Comparison of ENCODE assay signal across 12 cellular contexts in the genomic region with DNA sequence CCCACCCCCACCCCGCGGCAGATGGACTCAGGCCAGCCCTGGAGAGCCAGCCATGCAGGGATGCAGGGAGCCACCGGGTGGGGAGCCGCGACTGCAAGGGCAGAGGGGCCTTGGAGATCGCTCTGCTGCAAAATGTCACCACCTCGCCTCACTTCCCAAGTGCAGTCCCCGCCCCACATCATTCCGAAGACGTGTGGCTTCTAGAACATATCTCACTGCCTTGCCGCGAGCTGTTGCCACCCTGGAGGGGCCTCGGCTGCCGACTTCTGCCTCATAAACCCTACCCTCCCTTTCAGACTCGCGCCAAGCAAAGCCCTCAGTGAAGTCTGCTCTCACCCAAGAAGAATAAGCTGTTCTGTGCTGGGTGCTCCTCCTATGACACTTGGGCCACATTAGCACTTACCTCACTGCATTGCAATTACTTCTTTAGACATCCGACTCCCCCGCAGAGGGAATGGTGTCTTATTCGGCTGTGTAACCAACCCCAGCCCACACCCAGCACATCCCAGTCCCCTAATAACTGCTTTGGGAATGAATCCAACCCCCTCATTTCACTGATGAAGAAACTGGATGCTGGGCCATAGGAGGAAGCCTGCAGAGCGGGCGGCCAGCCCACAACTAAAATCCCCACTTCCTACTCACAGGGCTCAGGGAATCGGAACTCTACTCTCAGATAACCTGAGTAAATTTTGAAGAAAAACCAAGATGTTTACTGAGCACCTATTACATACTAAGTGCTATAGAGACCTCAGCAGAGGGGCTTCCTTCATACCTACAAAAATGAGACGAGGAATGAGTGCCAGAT. TPM values are rescaled to one million over a fixed set of nuclear protein-coding genes. Genes with fewer than 3 reads are reported as not detected.
A peak's percentile ranks its signal among the peaks of the same experiment; 100 is the strongest.
DNase-seq lines count a peak whose midpoint lies in the region; ATAC-seq and TF ChIP-seq lines count a peak whose summit lies in the region.
"Had no signal": no experiment of that assay in that cellular context is flagged by ENCODE, and none has a peak within 500 bp of the region (broad histone marks: within the 10 kb centered on the region; RNA-seq: fewer than 3 reads in every experiment).

No MANE protein-coding gene starts in this region.

- no peaks in the 10 kb centered on the region for H3K27me3 ChIP-seq in sigmoid colon
- H3K27me3 ChIP-seq: MG63 had no signal

- DNase-seq in GM03348 (ENCODE audit: low spot score) (peak; percentile 67), left cardiac atrium (peak; percentile 46), sigmoid colon (no peak)
- DNase-seq in activated naive CD4-positive, alpha-beta T cell treated with anti-CD3 and anti-CD28 coated beads for 36 hours, result no peak
- DNase-seq in stimulated activated CD4-positive, alpha-beta T cell treated with anti-CD3 and anti-CD28 coated beads, Interleukin-2, amount 100 ng/mL, for 24 hours, result no peak
- DNase-seq: left colon, MG63, small intestine, T1000 had no signal

- peaks cover 0 to 28% (median 9%) of the 10 kb centered on the region in 4 donors for H3K36me3 ChIP-seq in sigmoid colon

- no peaks in the 10 kb centered on the region for H3K9me3 ChIP-seq in sigmoid colon
- H3K9me3 ChIP-seq: MG63 had no signal

- intact Hi-C loops in left cardiac atrium (cut with DNase I) (no loop called here), sigmoid colon (cut with DNase I) (no loop called here)
- intact Hi-C loops in activated naive CD4-positive, alpha-beta T cell treated with anti-CD3 and anti-CD28 coated beads for 36 hours (cut with micrococcal nuclease), result no loop called here

- TF ChIP-seq POLR2A in sigmoid colon (IDR thresholded peaks at IDR 0.05), result no peak

- CTCF ChIA-PET in activated naive CD4-positive, alpha-beta T cell treated with anti-CD3 and anti-CD28 coated beads for 36 hours (lab: Charles Lee), result no interaction called here

- no peak for ATAC-seq in activated T-helper 17 cell treated with anti-CD3 and anti-CD28 coated beads, Interleukin-2, amount 50 U/mL, for 72 hours (replicated peaks)
- peak; percentile 55 to 76 for ATAC-seq in left cardiac atrium
- ATAC-seq in HG02852 (IDR thresholded peaks at IDR 0.05; ENCODE audit: unreplicated experiment), result no peak
- ATAC-seq in GM19328 (IDR thresholded peaks at IDR 0.05; ENCODE audit: unreplicated experiment), result no peak
- ATAC-seq: left colon had no signal

- no peak for TF ChIP-seq CTCF in sigmoid colon (IDR thresholded peaks at IDR 0.05)

- no peaks in the 10 kb centered on the region for H3K27me3 Mint-ChIP-seq in activated T-helper 17 cell treated with anti-CD3 and anti-CD28 coated beads, Interleukin-2, amount 50 U/mL, for 72 hours
- no peaks in the 10 kb centered on the region for H3K27me3 Mint-ChIP-seq in activated naive CD4-positive, alpha-beta T cell treated with anti-CD3 and anti-CD28 coated beads for 36 hours (ENCODE audit: low read depth)

- peaks cover 2 to 88% (median 73%) of the 10 kb centered on the region in 4 donors for H3K4me1 ChIP-seq in sigmoid colon

- no peaks in the 10 kb centered on the region for H3K9me3 Mint-ChIP-seq in activated T-helper 17 cell treated with anti-CD3 and anti-CD28 coated beads, Interleukin-2, amount 50 U/mL, for 72 hours
- no peaks in the 10 kb centered on the region for H3K9me3 Mint-ChIP-seq in activated naive CD4-positive, alpha-beta T cell treated with anti-CD3 and anti-CD28 coated beads for 36 hours

- TF ChIP-seq EP300 in sigmoid colon (IDR thresholded peaks at IDR 0.05), result no peak

- H3K4me3 ChIP-seq in sigmoid colon, result peak overlapping the region in 2 of 4 donors; percentile 5 to 13
- H3K4me3 ChIP-seq: MG63 had no signal

- H3K4me3 Mint-ChIP-seq in activated T-helper 17 cell treated with anti-CD3 and anti-CD28 coated beads, Interleukin-2, amount 50 U/mL, for 72 hours, result peak overlapping the region; percentile 89
- H3K4me3 Mint-ChIP-seq in activated naive CD4-positive, alpha-beta T cell treated with anti-CD3 and anti-CD28 coated beads for 36 hours, result no peak overlapping the region

- peaks cover 100% of the 10 kb centered on the region for H3K36me3 Mint-ChIP-seq in activated T-helper 17 cell treated with anti-CD3 and anti-CD28 coated beads, Interleukin-2, amount 50 U/mL, for 72 hours (ENCODE audit: low read depth)
- peaks cover 54% of the 10 kb centered on the region for H3K36me3 Mint-ChIP-seq in activated naive CD4-positive, alpha-beta T cell treated with anti-CD3 and anti-CD28 coated beads for 36 hours (ENCODE audit: low read depth)

- 44 to 67% methylated on average over 23 of the region's 23 CpGs for WGBS in sigmoid colon, 2 donors

- peak overlapping the region; percentile 43 to 99 (median 82) for H3K27ac ChIP-seq in sigmoid colon

- no peak overlapping the region for H3K27ac Mint-ChIP-seq in activated T-helper 17 cell treated with anti-CD3 and anti-CD28 coated beads, Interleukin-2, amount 50 U/mL, for 72 hours
- H3K27ac Mint-ChIP-seq in activated naive CD4-positive, alpha-beta T cell treated with anti-CD3 and anti-CD28 coated beads for 36 hours, result no peak overlapping the region

- peaks cover 72% of the 10 kb centered on the region for H3K4me1 Mint-ChIP-seq in activated T-helper 17 cell treated with anti-CD3 and anti-CD28 coated beads, Interleukin-2, amount 50 U/mL, for 72 hours
- peaks cover 92% of the 10 kb centered on the region for H3K4me1 Mint-ChIP-seq in activated naive CD4-positive, alpha-beta T cell treated with anti-CD3 and anti-CD28 coated beads for 36 hours (ENCODE audit: low read depth)

RNA-seq across cellular contexts. Expression of a gene that starts 8.6 kb away (rescaled TPM):
- 100 to 1,000 TPM in 1 of 2 donors, 10 to 100 TPM in 1; 94.9 to 131 TPM for total RNA-seq in activated T-helper 17 cell treated with anti-CD3 and anti-CD28 coated beads, Interleukin-2, amount 50 U/mL, for 72 hours
- total RNA-seq in left cardiac atrium (10 to 100 TPM; 22.4 to 29.3 TPM), sigmoid colon (10 to 100 TPM; 49.5 to 82.0 (median 58.8) TPM)
- polyA plus RNA-seq in sigmoid colon, result 10 to 100 TPM; 16.8 to 39.3 (median 21.0) TPM
- total RNA-seq in activated naive CD4-positive, alpha-beta T cell treated with anti-CD3 and anti-CD28 coated beads for 36 hours, result 100 to 1,000 TPM; 105 to 109 TPM

Comparison
In these comparisons a context has a peak if more than half of its experiments do, and no peak if none do; other contexts are left out.
1. DNase-seq: peak in GM03348 (single experiment) and left cardiac atrium (single experiment); none in sigmoid colon (single experiment), activated naive CD4-positive, alpha-beta T cell treated with anti-CD3 and anti-CD28 coated beads for 36 hours (single experiment) and stimulated activated CD4-positive, alpha-beta T cell treated with anti-CD3 and anti-CD28 coated beads, Interleukin-2, amount 100 ng/mL, for 24 hours (0 of 2).
2. ATAC-seq: peak in left cardiac atrium (2 of 2); none in activated T-helper 17 cell treated with anti-CD3 and anti-CD28 coated beads, Interleukin-2, amount 50 U/mL, for 72 hours (single experiment), HG02852 (single experiment) and GM19328 (single experiment).